ENCODE assay signal across 9 cellular contexts in genomic region chr2:118834901-118835738, GRCh38. TPM values are rescaled to one million over a fixed set of nuclear protein-coding genes. Genes with fewer than 3 reads are reported as not detected.
A peak's percentile ranks its signal among the peaks of the same experiment; 100 is the strongest.
DNase-seq lines count a peak whose midpoint lies in the region; ATAC-seq and TF ChIP-seq lines count a peak whose summit lies in the region.
"Had no signal": no experiment of that assay in that cellular context is flagged by ENCODE, and none has a peak within 500 bp of the region (broad histone marks: within the 10 kb centered on the region; RNA-seq: fewer than 3 reads in every experiment).

No MANE protein-coding gene starts in this region.

- no peaks in the 10 kb centered on the region for H3K9me2 ChIP-seq in GM23338 (ENCODE audit: insufficient read depth)

- peaks cover 36% of the 10 kb centered on the region for H3K4me1 Mint-ChIP-seq in GM23338

- peaks cover 100% of the 10 kb centered on the region for H3K27me3 Mint-ChIP-seq in GM23338 (ENCODE audit: insufficient read depth, low read depth, poor library complexity)

- H3K4me3 ChIP-seq in GM23338 (peak overlapping the region; percentile 69), adipocyte (ENCODE audit: low read length) (peak overlapping the region; percentile 85), iPS-18c (ENCODE audit: insufficient read depth, low read depth, low read length) (peak overlapping the region; percentile 56), skin epidermis (peak overlapping the region; percentile 10 to 46 (median 31))

- peaks cover 8% of the 10 kb centered on the region; the same call in 1 of the 2 replicates for H3F3A ChIP-seq in GM23338 (replicated peaks; ENCODE audit: low read depth)

- H4K20me1 ChIP-seq in GM23338 (replicated peaks; ENCODE audit: insufficient read depth): peaks cover 16% of the 10 kb centered on the region; the same call in 1 of the 2 replicates

- peak overlapping the region; percentile 91 for H3K4me2 ChIP-seq in GM23338

- peaks cover 100% of the 10 kb centered on the region for H3K27me3 ChIP-seq in GM23338 (ENCODE audit: insufficient read depth)
- no peaks in the 10 kb centered on the region for H3K27me3 ChIP-seq in adipocyte (replicated peaks; ENCODE audit: control insufficient read depth, insufficient read depth, low read length)

- H3K9ac ChIP-seq in adipocyte (ENCODE audit: low read length): peak overlapping the region; percentile 92

- peak overlapping the region; percentile 71 for H3K4me3 Mint-ChIP-seq in GM23338

- no peaks in the 10 kb centered on the region for H3K79me2 ChIP-seq in GM23338 (replicated peaks; ENCODE audit: insufficient read depth)

- H3K36me3 ChIP-seq in GM23338 (ENCODE audit: insufficient read depth): no peaks in the 10 kb centered on the region
- H3K36me3 ChIP-seq in adipocyte (ENCODE audit: control insufficient read depth, insufficient read depth, low read length, severe bottlenecking): peaks cover 12% of the 10 kb centered on the region

- H3K27ac Mint-ChIP-seq in GM23338: no peak overlapping the region

- H3K9me3 Mint-ChIP-seq in GM23338: no peaks in the 10 kb centered on the region; the same call in 2 of the 3 replicates

- H3K4me1 ChIP-seq in GM23338 (ENCODE audit: insufficient read depth): peaks cover 45% of the 10 kb centered on the region
- peaks cover 50% of the 10 kb centered on the region for H3K4me1 ChIP-seq in adipocyte (ENCODE audit: control insufficient read depth, insufficient read depth, low read length)

- no peaks in the 10 kb centered on the region for H3K9me3 ChIP-seq in adipocyte (ENCODE audit: control insufficient read depth, low read length)
- no peaks in the 10 kb centered on the region for H3K9me3 ChIP-seq in iPS-18c (ENCODE audit: control insufficient read depth, insufficient read depth, low read length)

- TF ChIP-seq CTCF in GM23338 (conservative IDR thresholded peaks at IDR 0.05; ENCODE audit: low read depth in 2 of 2): no peak

- peak overlapping the region; percentile 98 for H2AFZ ChIP-seq in GM23338

- ATAC-seq in GM23338 (peak; percentile 55), GM21619 (IDR thresholded peaks at IDR 0.05; ENCODE audit: unreplicated experiment) (no peak)

- DNase-seq in GM23338 (ENCODE audit: low spot score): peak; percentile 73
- DNase-seq in adipocyte (ENCODE audit: low read depth): no peak
- no peak for DNase-seq in central memory CD4-positive, alpha-beta T cell
- no peak for DNase-seq in kidney tubule cell (ENCODE audit: low spot score)
- DNase-seq in stimulated activated CD4-positive, alpha-beta T cell treated with anti-CD3 and anti-CD28 coated beads, Interleukin-12 subunit alpha, Interleukin-12 subunit beta, amount 100 ng/mL, for 4 hours: no peak

- H3K27ac ChIP-seq in GM23338 (ENCODE audit: low read depth) (no peak overlapping the region), skin epidermis (peak overlapping the region in 17 of 21 experiments; percentile 19 to 81 (median 53))

- no peaks in the 10 kb centered on the region for H3K36me3 Mint-ChIP-seq in GM23338 (ENCODE audit: low read depth)

TF ChIP-seq in GM23338, 12 proteins besides CTCF, POLR2A, EP300 and RAD21:
- TF ChIP-seq ZNF462 (CRISPR knock-in tag; IDR thresholded peaks at IDR 0.05) (no peak), EZH2 (IDR thresholded peaks at IDR 0.05; ENCODE audit: low read depth, unreplicated experiment) (peak; percentile 67), JUNB (IDR thresholded peaks at IDR 0.05; ENCODE audit: unreplicated experiment) (no peak), EZH2phosphoT487 (IDR thresholded peaks at IDR 0.05; ENCODE audit: unreplicated experiment) (peak; percentile 88), NANOG (IDR thresholded peaks at IDR 0.05; ENCODE audit: borderline replicate concordance) (no peak), ZNF114 (CRISPR knock-in tag; IDR thresholded peaks at IDR 0.05) (no peak)

RNA-seq across cellular contexts. Expression of gene EN1, which starts 12.3 kb away (rescaled TPM):
- total RNA-seq in GM23338 (2014; rRNA removed; shearing (Covaris generic)): 0.24 TPM in 1 of 2 replicates, not detected in the other
- 0.09 and 0.21 TPM in 2 replicates for polyA plus RNA-seq in GM23338 (2016; fragmentation: Nextera tagmentation; extraction: Ambion mirVana)
- total RNA-seq: dermis microvascular lymphatic vessel endothelial cell had no signal

Comparison
In these comparisons a context has a peak if more than half of its experiments do, and no peak if none do; other contexts are left out.
1. H3K4me3 ChIP-seq: peak in every context shown above with its lines; median percentile 85 in adipocyte; 69 in GM23338; 56 in iPS-18c; 31 in skin epidermis.